ENCODE assay signal across 30 cellular contexts in the genomic region with DNA sequence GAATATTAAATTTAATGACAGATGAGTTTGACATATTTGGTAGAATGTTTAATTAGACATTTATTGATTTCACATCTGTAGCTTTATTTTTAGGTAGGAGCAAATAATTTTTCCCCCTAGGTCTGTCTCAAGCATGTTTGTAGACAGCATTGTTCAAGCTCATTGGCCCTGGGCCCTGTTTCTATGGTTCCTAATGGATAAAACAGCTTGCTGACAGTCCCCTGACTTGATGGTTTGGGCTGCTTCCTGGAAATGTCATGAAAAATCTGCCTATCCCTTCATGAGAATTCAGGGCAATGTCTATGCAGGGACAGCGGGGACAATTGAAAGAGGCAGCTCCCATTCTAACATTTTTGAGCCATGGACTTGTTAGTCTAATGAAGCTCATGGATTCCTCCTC. TPM values are rescaled to one million over a fixed set of nuclear protein-coding genes. Genes with fewer than 3 reads are reported as not detected.
A peak's percentile ranks its signal among the peaks of the same experiment; 100 is the strongest.
DNase-seq lines count a peak whose midpoint lies in the region; TF ChIP-seq lines count a peak whose summit lies in the region.
"Had no signal": no experiment of that assay in that cellular context is flagged by ENCODE, and none has a peak within 500 bp of the region (broad histone marks: within the 10 kb centered on the region; RNA-seq: fewer than 3 reads in every experiment).

No MANE protein-coding gene starts in this region.

- H3K27ac ChIP-seq in left ventricle myocardium inferior (replicated peaks) (peak overlapping the region; percentile 35), mesenchymal stem cell (ENCODE audit: low read length, poor library complexity, severe bottlenecking) (no peak overlapping the region), mammary epithelial cell (ENCODE audit: insufficient read depth, low read depth, low read length) (no peak overlapping the region)
- H3K27ac ChIP-seq in CD4-positive, alpha-beta memory T cell (ENCODE audit: low read depth, low read length): no peak overlapping the region
- H3K27ac ChIP-seq: ascending aorta, C4-2B, dorsolateral prefrontal cortex, gastrocnemius medialis, left lung, thoracic aorta, VCaP had no signal

- intact Hi-C loops in left ventricle myocardium inferior (cut with micrococcal nuclease): no loop called here
- intact Hi-C loops in CD4-positive, alpha-beta memory T cell (cut with micrococcal nuclease): no loop called here
- intact Hi-C loops in mammary epithelial cell (cut with micrococcal nuclease): no loop called here

- H3K36me3 Mint-ChIP-seq in CD4-positive, alpha-beta memory T cell: no peaks in the 10 kb centered on the region
- H3K36me3 Mint-ChIP-seq: activated naive CD8-positive, alpha-beta T cell treated with anti-CD3 and anti-CD28 coated beads, Interleukin-2, amount 10 ng/mL, durations not matched to agents 7 days and 5 days; natural killer cell treated with Interleukin-12 subunit alpha and Interleukin-12 subunit beta and Interleukin-15 and Interleukin-18, amount 100 ng/mL, for 72 hours had no signal

- H3K79me1 ChIP-seq in mesenchymal stem cell (replicated peaks; ENCODE audit: low read length, poor library complexity, severe bottlenecking): no peaks in the 10 kb centered on the region

- H3K9me3 ChIP-seq in left ventricle myocardium inferior (replicated peaks) (no peaks in the 10 kb centered on the region), mesenchymal stem cell (ENCODE audit: control insufficient read depth, low read length) (no peaks in the 10 kb centered on the region), mammary epithelial cell (replicated peaks; ENCODE audit: insufficient read depth, low read length) (no peaks in the 10 kb centered on the region)
- H3K9me3 ChIP-seq in CD4-positive, alpha-beta memory T cell (ENCODE audit: control insufficient read depth in 1 of 2, low read length in 2 of 2): no peaks in the 10 kb centered on the region
- H3K9me3 ChIP-seq: ascending aorta, gastrocnemius medialis, left lung, mucosa of descending colon, thoracic aorta had no signal

- no peak overlapping the region for H3K27ac Mint-ChIP-seq in CD4-positive, alpha-beta memory T cell
- H3K27ac Mint-ChIP-seq: activated naive CD8-positive, alpha-beta T cell treated with anti-CD3 and anti-CD28 coated beads, Interleukin-2, amount 10 ng/mL, durations not matched to agents 7 days and 5 days; natural killer cell treated with Interleukin-12 subunit alpha and Interleukin-12 subunit beta and Interleukin-15 and Interleukin-18, amount 100 ng/mL, for 72 hours; T-helper 2 cell treated with Interferon-gamma antibody and Interleukin-4, amounts not matched to agents 5 μg/mL and 100 μg/mL, for 36 hours had no signal

- TF ChIP-seq CTCF in left ventricle myocardium inferior (IDR thresholded peaks at IDR 0.05; ENCODE audit: borderline replicate concordance) (no peak), mammary epithelial cell (conservative IDR thresholded peaks at IDR 0.05 in 1 of 2, IDR thresholded peaks at IDR 0.05 in 1 of 2; ENCODE audit: extremely low read depth in 1 of 2, insufficient read depth in 1 of 2, low read depth in 1 of 2, low read length in 2 of 2) (no peak)

- H3K4me1 ChIP-seq in left ventricle myocardium inferior (peaks cover 17% of the 10 kb centered on the region), mesenchymal stem cell (ENCODE audit: control insufficient read depth, insufficient read depth, low read depth, low read length) (no peaks in the 10 kb centered on the region), mammary epithelial cell (ENCODE audit: insufficient read depth, low read length) (no peaks in the 10 kb centered on the region)
- no peaks in the 10 kb centered on the region for H3K4me1 ChIP-seq in CD4-positive, alpha-beta memory T cell (ENCODE audit: insufficient read depth, low read length)
- H3K4me1 ChIP-seq: ascending aorta, gastrocnemius medialis, left lung had no signal

- no peak overlapping the region for H3K4me3 Mint-ChIP-seq in CD4-positive, alpha-beta memory T cell
- H3K4me3 Mint-ChIP-seq: activated naive CD8-positive, alpha-beta T cell treated with anti-CD3 and anti-CD28 coated beads, Interleukin-2, amount 10 ng/mL, durations not matched to agents 7 days and 5 days; central memory CD8-positive, alpha-beta T cell; natural killer cell treated with Interleukin-12 subunit alpha and Interleukin-12 subunit beta and Interleukin-15 and Interleukin-18, amount 100 ng/mL, for 72 hours; T-helper 2 cell treated with Interferon-gamma antibody and Interleukin-4, amounts not matched to agents 5 μg/mL and 100 μg/mL, for 36 hours had no signal

- peaks cover 0 to 4% (median 0%) of the 10 kb centered on the region in 8 donors for H3K9me3 Mint-ChIP-seq in CD4-positive, alpha-beta memory T cell
- H3K9me3 Mint-ChIP-seq: central memory CD8-positive, alpha-beta T cell; natural killer cell treated with Interleukin-12 subunit alpha and Interleukin-12 subunit beta and Interleukin-15 and Interleukin-18, amount 100 ng/mL, for 72 hours had no signal

- H3K4ac ChIP-seq in mesenchymal stem cell (ENCODE audit: low read depth in 1 of 2, low read length in 2 of 2): no peak overlapping the region

- WGBS in mesenchymal stem cell: 67% methylated on average over 1 of the region's 1 CpG
- WGBS in mammary epithelial cell (ENCODE audit: low coverage, missing lambda C conversion rate): 100% methylated on average over 1 of the region's 1 CpG

- no peaks in the 10 kb centered on the region for H3K79me2 ChIP-seq in mammary epithelial cell (ENCODE audit: insufficient read depth, low read length)

- H4K8ac ChIP-seq in mesenchymal stem cell (ENCODE audit: low read length): no peak overlapping the region

- peak; percentile 13 for DNase-seq in COLO668 (lab: John Stamatoyannopoulos, UW; ENCODE audit: unreplicated experiment)
- peak; percentile 91 for DNase-seq in NCI-H1092 (lab: John Stamatoyannopoulos, UW)
- peak; percentile 63 for DNase-seq in NCI-H748 (lab: John Stamatoyannopoulos, UW; ENCODE audit: unreplicated experiment)
- DNase-seq in left ventricle myocardium inferior: peak; percentile 22
- DNase-seq in mesenchymal stem cell: no peak
- no peak for DNase-seq in GM19240 (ENCODE audit: insufficient read length, low spot score)
- no peak for DNase-seq in CD4-positive, alpha-beta memory T cell
- DNase-seq in mammary epithelial cell: no peak
- DNase-seq: activated CD4-positive, alpha-beta T cell treated with anti-CD3 and anti-CD28 coated beads for 4 hours; activated CD8-positive, alpha-beta memory T cell treated with anti-CD3 and anti-CD28 coated beads for 24 hours; activated effector memory CD4-positive, alpha-beta T cell treated with anti-CD3 and anti-CD28 coated beads, Interleukin-2, amount 50 U/mL, for 16 hours; activated naive CD8-positive, alpha-beta T cell treated with anti-CD3 and anti-CD28 coated beads, Interleukin-2, amount 10 ng/mL, durations not matched to agents 7 days and 5 days; gastrocnemius medialis; H7; IMR-90; left lung; mucosa of descending colon; NCI-H1930; OCI-M1; stimulated activated naive CD8-positive, alpha-beta T cell treated with anti-CD3 and anti-CD28 coated beads, Interleukin-15, Interleukin-2, amounts not matched to agents 100 U/mL and 50 U/mL, for 24 hours had no signal

- in situ Hi-C loops in mammary epithelial cell (cut with MboI; ENCODE audit: low sequenced_read_pairs in 2 of 2): no loop called here

- no peak overlapping the region for H3K4me3 ChIP-seq in left ventricle myocardium inferior
- H3K4me3 ChIP-seq in mesenchymal stem cell (ENCODE audit: insufficient read depth in 1 of 2, low read depth in 1 of 2, low read length in 2 of 2): no peak overlapping the region
- no peak overlapping the region for H3K4me3 ChIP-seq in CD4-positive, alpha-beta memory T cell (ENCODE audit: low read length in 2 of 2)
- no peak overlapping the region for H3K4me3 ChIP-seq in mammary epithelial cell (replicated peaks in 1 of 3; ENCODE audit: insufficient read depth in 1 of 3, low read depth in 2 of 3, low read length in 3 of 3)
- H3K4me3 ChIP-seq: ascending aorta, dorsolateral prefrontal cortex, gastrocnemius medialis, left lung, mucosa of descending colon, thoracic aorta had no signal

- no peaks in the 10 kb centered on the region for H3K27me3 ChIP-seq in left ventricle myocardium inferior (ENCODE audit: low read depth)
- no peaks in the 10 kb centered on the region for H3K27me3 ChIP-seq in mesenchymal stem cell (ENCODE audit: control insufficient read depth in 1 of 2, insufficient read depth in 1 of 2, low read length in 2 of 2)
- no peaks in the 10 kb centered on the region for H3K27me3 ChIP-seq in CD4-positive, alpha-beta memory T cell (ENCODE audit: insufficient read depth, low read length)
- H3K27me3 ChIP-seq in mammary epithelial cell (ENCODE audit: insufficient read depth, low read length): no peaks in the 10 kb centered on the region
- H3K27me3 ChIP-seq: ascending aorta, dorsolateral prefrontal cortex, gastrocnemius medialis, left lung had no signal

- H3K27me3 Mint-ChIP-seq in CD4-positive, alpha-beta memory T cell: peaks cover 5 to 6% of the 10 kb centered on the region in 2 donors

- no TSS peak for BruUV-seq in mammary epithelial cell (replicated peaks; lab: Mats Ljungman, UMichigan)

- H3K36me3 ChIP-seq in left ventricle myocardium inferior: no peaks in the 10 kb centered on the region
- no peaks in the 10 kb centered on the region for H3K36me3 ChIP-seq in mesenchymal stem cell (ENCODE audit: control insufficient read depth in 1 of 2, insufficient read depth in 2 of 2, low read depth in 1 of 2, low read length in 2 of 2)
- H3K36me3 ChIP-seq in CD4-positive, alpha-beta memory T cell (ENCODE audit: insufficient read depth, low read length): no peaks in the 10 kb centered on the region
- no peaks in the 10 kb centered on the region for H3K36me3 ChIP-seq in mammary epithelial cell (ENCODE audit: insufficient read depth, low read length)
- H3K36me3 ChIP-seq: ascending aorta, gastrocnemius medialis, left lung, thoracic aorta had no signal

- H2BK12ac ChIP-seq in mesenchymal stem cell (ENCODE audit: low read length in 2 of 2): no peak overlapping the region

- POLR2A ChIA-PET in CD4-positive, alpha-beta memory T cell (lab: Charles Lee; ENCODE audit: partially characterized antibody): no interaction called here

- H3K14ac ChIP-seq in mesenchymal stem cell (ENCODE audit: low read length in 2 of 2): no peak overlapping the region

- H2AFZ ChIP-seq in mesenchymal stem cell (ENCODE audit: low read depth, low read length) (no peak overlapping the region), mammary epithelial cell (ENCODE audit: low read depth, low read length) (no peak overlapping the region)

- no peak overlapping the region for H2BK120ac ChIP-seq in mesenchymal stem cell (ENCODE audit: low read depth, low read length)

- dilution Hi-C loops in mammary epithelial cell (cut with HindIII; ENCODE audit: low sequenced_read_pairs): no loop called here

- CTCF ChIA-PET in CD4-positive, alpha-beta memory T cell (lab: Charles Lee; ENCODE audit: partially characterized antibody): interaction anchor here (1.1 to 1.7 kb wide), 3 partner anchors 8 to 380 kb away, joined by 3 to 7 read pairs (median 3); no protein-coding TSS in a partner anchor
- CTCF ChIA-PET in mammary epithelial cell (lab: Charles Lee; ENCODE audit: low non-redundant PET): no interaction called here

- H4K91ac ChIP-seq in mesenchymal stem cell (ENCODE audit: low read length): no peak overlapping the region

- H3K4me2 ChIP-seq in mesenchymal stem cell (ENCODE audit: low read length, poor library complexity, severe bottlenecking) (no peak overlapping the region), mammary epithelial cell (ENCODE audit: insufficient read depth, low read depth, low read length) (no peak overlapping the region)

- no peak overlapping the region for H2AK5ac ChIP-seq in mesenchymal stem cell (ENCODE audit: low read length, severe bottlenecking)

- no peak overlapping the region for H3K9ac ChIP-seq in mesenchymal stem cell (ENCODE audit: low read length)
- H3K9ac ChIP-seq in mammary epithelial cell (ENCODE audit: insufficient read depth, low read length): no peak overlapping the region

- H4K20me1 ChIP-seq in mammary epithelial cell (ENCODE audit: insufficient read depth, low read length): no peaks in the 10 kb centered on the region

- no peaks in the 10 kb centered on the region for H3K4me1 Mint-ChIP-seq in CD4-positive, alpha-beta memory T cell
- H3K4me1 Mint-ChIP-seq: activated naive CD8-positive, alpha-beta T cell treated with anti-CD3 and anti-CD28 coated beads, Interleukin-2, amount 10 ng/mL, durations not matched to agents 7 days and 5 days; central memory CD8-positive, alpha-beta T cell had no signal

- no peak overlapping the region for H2BK5ac ChIP-seq in mesenchymal stem cell (ENCODE audit: low read depth, low read length, poor library complexity, severe bottlenecking)

- H3K23ac ChIP-seq in mesenchymal stem cell (ENCODE audit: low read length in 2 of 2): no peak overlapping the region

- H2BK15ac ChIP-seq in mesenchymal stem cell (ENCODE audit: low read depth, poor library complexity, severe bottlenecking): no peak overlapping the region

- no peak overlapping the region for H3K18ac ChIP-seq in mesenchymal stem cell (ENCODE audit: low read depth in 1 of 2, low read length in 2 of 2)

RNA-seq across cellular contexts. Expression of a gene that starts 14.6 kb away (rescaled TPM):
- total RNA-seq in left ventricle myocardium inferior (not detected), mammary epithelial cell (under 1 TPM in 1 of 2 donors, not detected in 1; under 0.01 TPM)
- not detected for polyA plus RNA-seq in mesenchymal stem cell (2013, experiment 1 of 2)
- not detected for polyA plus RNA-seq in mesenchymal stem cell (2013, experiment 2 of 2)
- total RNA-seq in CD4-positive, alpha-beta memory T cell: not detected
- polyA plus RNA-seq in CD4-positive, alpha-beta memory T cell: not detected
- not detected for polyA plus RNA-seq in mammary epithelial cell
- not detected for polyA minus RNA-seq in mammary epithelial cell
- total RNA-seq: activated naive CD8-positive, alpha-beta T cell treated with anti-CD3 and anti-CD28 coated beads, Interleukin-2, amount 10 ng/mL, durations not matched to agents 7 days and 5 days; ascending aorta; H7; IMR-90; left lung; skeletal muscle tissue; thoracic aorta had no signal
- polyA plus RNA-seq: AG04450, IMR-90 had no signal

Comparison
In these comparisons a context has a peak if more than half of its experiments do, and no peak if none do; other contexts are left out.
1. DNase-seq: peak in COLO668 (single experiment), NCI-H1092 (single experiment), NCI-H748 (single experiment) and left ventricle myocardium inferior (single experiment); none in mesenchymal stem cell (single experiment), GM19240 (single experiment), CD4-positive, alpha-beta memory T cell (0 of 5) and mammary epithelial cell (single experiment).